In genomic region chr5:157389103-157389502, GRCh38 we compare ENCODE assay signal across 21 cellular contexts.
DNase-seq lines count a peak whose midpoint lies in the region; ATAC-seq lines count a peak whose summit lies in the region.
"Had no signal": no experiment of that assay in that cellular context is flagged by ENCODE, and none has a peak within 500 bp of the region (broad histone marks: within the 10 kb centered on the region; RNA-seq: fewer than 3 reads in every experiment).

No MANE protein-coding gene starts in this region.

- H3K23ac ChIP-seq in mesenchymal stem cell (ENCODE audit: low read length in 2 of 2): no peak overlapping the region

- peaks cover 97% of the 10 kb centered on the region for H3K36me3 Mint-ChIP-seq in activated T-cell treated with anti-CD3 and anti-CD28 coated beads, Interleukin-2, amount 50 U/mL, for 24 hours (ENCODE audit: low read depth)
- peaks cover 68% of the 10 kb centered on the region for H3K36me3 Mint-ChIP-seq in activated CD4-positive, alpha-beta memory T cell treated with anti-CD3 and anti-CD28 coated beads for 36 hours

- no peaks in the 10 kb centered on the region for H3K27me3 ChIP-seq in mesenchymal stem cell (ENCODE audit: control insufficient read depth in 1 of 2, insufficient read depth in 1 of 2, low read length in 2 of 2)
- H3K27me3 ChIP-seq in stomach smooth muscle (ENCODE audit: control insufficient read depth in 1 of 2, insufficient read depth in 2 of 2, low read length in 2 of 2): no peaks in the 10 kb centered on the region
- H3K27me3 ChIP-seq: upper lobe of right lung had no signal

- H3K4me1 ChIP-seq in mesenchymal stem cell (ENCODE audit: control insufficient read depth, insufficient read depth, low read depth, low read length) (peaks cover 21% of the 10 kb centered on the region), stomach smooth muscle (ENCODE audit: control insufficient read depth, insufficient read depth, low read length) (peaks cover 31% of the 10 kb centered on the region)
- H3K4me1 ChIP-seq: HAP-1, prostate gland, upper lobe of right lung had no signal

- peak overlapping the region; percentile 7 to 35 for H3K18ac ChIP-seq in mesenchymal stem cell (ENCODE audit: low read depth in 1 of 2, low read length in 2 of 2)

- no peak overlapping the region for H3K4me2 ChIP-seq in mesenchymal stem cell (ENCODE audit: low read length, poor library complexity, severe bottlenecking)

- H4K8ac ChIP-seq in mesenchymal stem cell (ENCODE audit: low read length): no peak overlapping the region

- 96% methylated on average over 17 of the region's 17 CpGs for WGBS in mesenchymal stem cell

- peak overlapping the region; percentile 97 for H3K27ac Mint-ChIP-seq in activated T-cell treated with anti-CD3 and anti-CD28 coated beads, Interleukin-2, amount 50 U/mL, for 24 hours
- peak overlapping the region; percentile 98 for H3K27ac Mint-ChIP-seq in activated CD4-positive, alpha-beta memory T cell treated with anti-CD3 and anti-CD28 coated beads for 36 hours

- H3K79me1 ChIP-seq in mesenchymal stem cell (replicated peaks; ENCODE audit: low read length, poor library complexity, severe bottlenecking): no peaks in the 10 kb centered on the region

- no peak overlapping the region for H2BK120ac ChIP-seq in mesenchymal stem cell (ENCODE audit: low read depth, low read length)

- H3K4me3 Mint-ChIP-seq in activated T-cell treated with anti-CD3 and anti-CD28 coated beads, Interleukin-2, amount 50 U/mL, for 24 hours: no peak overlapping the region
- no peak overlapping the region for H3K4me3 Mint-ChIP-seq in activated CD4-positive, alpha-beta memory T cell treated with anti-CD3 and anti-CD28 coated beads for 36 hours

- no peak overlapping the region for H2AFZ ChIP-seq in mesenchymal stem cell (ENCODE audit: low read depth, low read length)

- peak overlapping the region; percentile 26 to 51 for H3K4ac ChIP-seq in mesenchymal stem cell (ENCODE audit: low read depth in 1 of 2, low read length in 2 of 2)

- peak overlapping the region; percentile 5 for H2BK15ac ChIP-seq in mesenchymal stem cell (ENCODE audit: low read depth, poor library complexity, severe bottlenecking)

- H3K9ac ChIP-seq in mesenchymal stem cell (ENCODE audit: low read length): no peak overlapping the region
- H3K9ac ChIP-seq in stomach smooth muscle (ENCODE audit: low read length in 2 of 2): no peak overlapping the region

- CTCF ChIA-PET in activated CD4-positive, alpha-beta memory T cell treated with anti-CD3 and anti-CD28 coated beads for 36 hours (lab: Charles Lee): interaction anchor here (0.8 to 2.2 kb wide), 5 partner anchors 9 to 354 kb away, joined by 3 to 13 read pairs (median 6); partner anchors contain the start of gene LSM11

- H3K27ac ChIP-seq in mesenchymal stem cell (ENCODE audit: low read length, poor library complexity, severe bottlenecking) (no peak overlapping the region), stomach smooth muscle (ENCODE audit: low read length) (peak overlapping the region; percentile 80)
- H3K27ac ChIP-seq: upper lobe of right lung had no signal

- no peaks in the 10 kb centered on the region for H3K9me3 ChIP-seq in mesenchymal stem cell (ENCODE audit: control insufficient read depth, low read length)
- H3K9me3 ChIP-seq in stomach smooth muscle (ENCODE audit: control insufficient read depth in 2 of 2, low read length in 2 of 2): peaks cover 0 to 3% of the 10 kb centered on the region in 2 donors
- H3K9me3 ChIP-seq: HAP-1, prostate gland, upper lobe of right lung had no signal

- peak overlapping the region; percentile 32 to 93 for H2BK12ac ChIP-seq in mesenchymal stem cell (ENCODE audit: low read length in 2 of 2)

- DNase-seq in activated T-cell treated with anti-CD3 and anti-CD28 coated beads, Interleukin-2, amount 50 U/mL, for 24 hours: no peak
- DNase-seq in activated T-cell treated with anti-CD3 and anti-CD28 coated beads, Interleukin-2, amount 50 U/mL, for 48 hours: no peak
- no peak for DNase-seq in activated CD4-positive, alpha-beta memory T cell treated with anti-CD3 and anti-CD28 coated beads for 36 hours
- DNase-seq in mesenchymal stem cell (no peak), cortex of kidney (lab: John Stamatoyannopoulos, UW) (no peak), D341Med (ENCODE audit: low spot score) (no peak)
- DNase-seq: activated CD4-positive, alpha-beta T cell treated with anti-CD3 and anti-CD28 coated beads for 48 hours; activated CD8-positive, alpha-beta memory T cell treated with anti-CD3 and anti-CD28 coated beads, Interleukin-2, amount 50 U/mL, for 48 hours; activated gamma-delta T cell treated with Interleukin-2 at 50 U/mL for 16 hours; amygdala; dermis blood vessel endothelial cell; EL; islet precursor cell; Kasumi-1; NCI-H187; NCI-H524 treated with DMSO at 0.1 percent for 48 hours; upper lobe of right lung had no signal

- no peaks in the 10 kb centered on the region for H3K27me3 Mint-ChIP-seq in activated T-cell treated with anti-CD3 and anti-CD28 coated beads, Interleukin-2, amount 50 U/mL, for 24 hours
- no peaks in the 10 kb centered on the region for H3K27me3 Mint-ChIP-seq in activated CD4-positive, alpha-beta memory T cell treated with anti-CD3 and anti-CD28 coated beads for 36 hours

- no peaks in the 10 kb centered on the region for H3K9me3 Mint-ChIP-seq in activated T-cell treated with anti-CD3 and anti-CD28 coated beads, Interleukin-2, amount 50 U/mL, for 24 hours
- H3K9me3 Mint-ChIP-seq in activated CD4-positive, alpha-beta memory T cell treated with anti-CD3 and anti-CD28 coated beads for 36 hours: no peaks in the 10 kb centered on the region

- H4K91ac ChIP-seq in mesenchymal stem cell (ENCODE audit: low read length): peak overlapping the region; percentile 55

- H2BK5ac ChIP-seq in mesenchymal stem cell (ENCODE audit: low read depth, low read length, poor library complexity, severe bottlenecking): no peak overlapping the region

- POLR2A ChIA-PET in activated CD4-positive, alpha-beta memory T cell treated with anti-CD3 and anti-CD28 coated beads for 36 hours (lab: Charles Lee): interaction anchor here (0.6 to 1.4 kb wide), 2 partner anchors 17 to 64 kb away, joined by 3 to 4 read pairs; no protein-coding TSS in a partner anchor

- peaks cover 0 to 18% of the 10 kb centered on the region in 2 experiments for H3K36me3 ChIP-seq in mesenchymal stem cell (ENCODE audit: control insufficient read depth in 1 of 2, insufficient read depth in 2 of 2, low read depth in 1 of 2, low read length in 2 of 2)
- peaks cover 0 to 7% of the 10 kb centered on the region in 2 donors for H3K36me3 ChIP-seq in stomach smooth muscle (ENCODE audit: control insufficient read depth in 2 of 2, insufficient read depth in 2 of 2, low read length in 2 of 2)
- H3K36me3 ChIP-seq: HAP-1, prostate gland had no signal

- intact Hi-C loops in activated CD4-positive, alpha-beta memory T cell treated with anti-CD3 and anti-CD28 coated beads for 36 hours (cut with micrococcal nuclease): no loop called here

- peak overlapping the region; percentile 87 for H2AK5ac ChIP-seq in mesenchymal stem cell (ENCODE audit: low read length, severe bottlenecking)

- H3K4me3 ChIP-seq in mesenchymal stem cell (ENCODE audit: insufficient read depth in 1 of 2, low read depth in 1 of 2, low read length in 2 of 2): no peak overlapping the region
- H3K4me3 ChIP-seq in stomach smooth muscle (ENCODE audit: low read length in 2 of 2): no peak overlapping the region
- H3K4me3 ChIP-seq: HAP-1, prostate gland, upper lobe of right lung had no signal

- ATAC-seq in HG02870 (IDR thresholded peaks at IDR 0.05; ENCODE audit: unreplicated experiment): no peak
- ATAC-seq: upper lobe of right lung had no signal

- H3K4me1 Mint-ChIP-seq in activated T-cell treated with anti-CD3 and anti-CD28 coated beads, Interleukin-2, amount 50 U/mL, for 24 hours (ENCODE audit: low read depth): peaks cover 41% of the 10 kb centered on the region
- H3K4me1 Mint-ChIP-seq in activated CD4-positive, alpha-beta memory T cell treated with anti-CD3 and anti-CD28 coated beads for 36 hours (ENCODE audit: low read depth): peaks cover 39% of the 10 kb centered on the region

- H3K14ac ChIP-seq in mesenchymal stem cell (ENCODE audit: low read length in 2 of 2): peak overlapping the region in 1 of 2 experiments; percentile 70
